ENCODE assay signal across 1 cellular context in genomic region chr2:55112229-55113016, GRCh38.
A peak's percentile ranks its signal among the peaks of the same experiment; 100 is the strongest.
TF ChIP-seq lines count a peak whose summit lies in the region.

No MANE protein-coding gene starts in this region.

TF ChIP-seq in HepG2, 621 proteins besides CTCF, POLR2A, EP300 and RAD21 (continued from another document and continues in another):
- TF ChIP-seq CSRNP2 (CRISPR knock-in tag; conservative IDR thresholded peaks at IDR 0.05; ENCODE audit: low read depth) (no peak), GRHL1 (CRISPR knock-in tag; conservative IDR thresholded peaks at IDR 0.05) (no peak), ZUFSP (CRISPR knock-in tag; IDR thresholded peaks at IDR 0.05; ENCODE audit: borderline replicate concordance) (no peak), RNF219 (CRISPR knock-in tag; IDR thresholded peaks at IDR 0.05) (no peak), FOXO4 (CRISPR knock-in tag; conservative IDR thresholded peaks at IDR 0.05) (no peak), ZNF775 (CRISPR knock-in tag; IDR thresholded peaks at IDR 0.05; ENCODE audit: borderline replicate concordance) (no peak), ZEB1 (IDR thresholded peaks at IDR 0.05; ENCODE audit: insufficient replicate concordance, low read depth) (no peak), ZNF33A (CRISPR knock-in tag; IDR thresholded peaks at IDR 0.05; ENCODE audit: borderline replicate concordance) (0 out of 2 replicates have a peak, but pooled peaks have one; percentile 36), ZNF670 (CRISPR knock-in tag; IDR thresholded peaks at IDR 0.05; ENCODE audit: borderline replicate concordance) (peak; percentile 51; the same call in 1 of the 2 replicates), ZNF367 (CRISPR knock-in tag; IDR thresholded peaks at IDR 0.05; ENCODE audit: borderline replicate concordance) (no peak), SIX1 (CRISPR knock-in tag; IDR thresholded peaks at IDR 0.05; ENCODE audit: borderline replicate concordance) (peak; percentile 17; the same call in 1 of the 2 replicates), POLR2G (IDR thresholded peaks at IDR 0.05; ENCODE audit: low read depth, low read length) (no peak), ZBTB39 (CRISPR knock-in tag; IDR thresholded peaks at IDR 0.05) (no peak), TFAP4 (IDR thresholded peaks at IDR 0.05; ENCODE audit: borderline replicate concordance, low read depth) (peak; percentile 51; the same call in 1 of the 2 replicates), ZNF598 (CRISPR knock-in tag; IDR thresholded peaks at IDR 0.05; ENCODE audit: borderline replicate concordance) (no peak), MAFK (conservative IDR thresholded peaks at IDR 0.05 in 1 of 2, IDR thresholded peaks at IDR 0.05 in 1 of 2; ENCODE audit: low read length in 2 of 2) (no peak), NRL (CRISPR knock-in tag; IDR thresholded peaks at IDR 0.05; ENCODE audit: borderline replicate concordance) (no peak), ZBTB20 (CRISPR knock-in tag; IDR thresholded peaks at IDR 0.05; ENCODE audit: borderline replicate concordance, low read depth) (no peak), RORA (CRISPR knock-in tag; IDR thresholded peaks at IDR 0.05) (no peak), ZNF619 (CRISPR knock-in tag; IDR thresholded peaks at IDR 0.05) (no peak), GABPB1 (CRISPR knock-in tag; IDR thresholded peaks at IDR 0.05) (no peak), ZSCAN31 (CRISPR knock-in tag; IDR thresholded peaks at IDR 0.05; ENCODE audit: low read depth) (no peak), CHD2 (IDR thresholded peaks at IDR 0.05; ENCODE audit: low read depth, low read length) (no peak), RBM39 (IDR thresholded peaks at IDR 0.05; ENCODE audit: low read depth, low read length, poor library complexity, severe bottlenecking) (no peak), NFE2 (CRISPR knock-in tag; IDR thresholded peaks at IDR 0.05) (no peak), MED13 (CRISPR knock-in tag; IDR thresholded peaks at IDR 0.05) (no peak), HOXA9 (CRISPR knock-in tag; IDR thresholded peaks at IDR 0.05; ENCODE audit: borderline replicate concordance) (no peak), AFF4 (CRISPR knock-in tag; IDR thresholded peaks at IDR 0.05) (no peak), ATF7-NPFF (CRISPR knock-in tag; IDR thresholded peaks at IDR 0.05; ENCODE audit: low read depth) (0 out of 2 replicates have a peak, but pooled peaks have one; percentile 35), SOX6 (IDR thresholded peaks at IDR 0.05) (no peak), SOX6 (CRISPR knock-in tag; IDR thresholded peaks at IDR 0.05) (no peak), ZNF30 (CRISPR knock-in tag; IDR thresholded peaks at IDR 0.05) (no peak), ZNF549 (CRISPR knock-in tag; IDR thresholded peaks at IDR 0.05) (no peak), CCAR2 (optimal IDR thresholded peaks at IDR 0.05; ENCODE audit: low read depth, low read length) (no peak), ZNF7 (CRISPR knock-in tag; IDR thresholded peaks at IDR 0.05) (no peak), STAG1 (CRISPR knock-in tag; IDR thresholded peaks at IDR 0.05) (peak; percentile 37; the same call in 1 of the 2 replicates), KAT7 (CRISPR knock-in tag; IDR thresholded peaks at IDR 0.05; ENCODE audit: borderline replicate concordance) (no peak), ZNF354B (CRISPR knock-in tag; IDR thresholded peaks at IDR 0.05) (no peak), FOSL1 (CRISPR knock-in tag; IDR thresholded peaks at IDR 0.05; ENCODE audit: borderline replicate concordance) (no peak), TOE1 (CRISPR knock-in tag; IDR thresholded peaks at IDR 0.05) (no peak), SUZ12 (IDR thresholded peaks at IDR 0.05; ENCODE audit: low read depth, low read length) (no peak), ZFP36L1 (CRISPR knock-in tag; IDR thresholded peaks at IDR 0.05) (no peak), RARG (CRISPR knock-in tag; IDR thresholded peaks at IDR 0.05; ENCODE audit: low read depth) (no peak), MXD4 (CRISPR knock-in tag; IDR thresholded peaks at IDR 0.05) (no peak), DMTF1 (CRISPR knock-in tag; IDR thresholded peaks at IDR 0.05) (no peak)
